Comparison of ENCODE assay signal across 16 cellular contexts in genomic region chr12:99521664-99522063, GRCh38.
DNase-seq lines count a peak whose midpoint lies in the region; ATAC-seq, FAIRE-seq and TF ChIP-seq lines count a peak whose summit lies in the region.
"Had no signal": no experiment of that assay in that cellular context is flagged by ENCODE, and none has a peak within 500 bp of the region (broad histone marks: within the 10 kb centered on the region; RNA-seq: fewer than 3 reads in every experiment).

No MANE protein-coding gene starts in this region.

- no TSS peak for BruUV-seq in HepG2 (replicated peaks; lab: Mats Ljungman, UMichigan)

- H3K4me3 ChIP-seq in right lobe of liver (no peak overlapping the region), HepG2 (replicated peaks in 1 of 3; ENCODE audit: insufficient read depth in 1 of 3, low read depth in 2 of 3, low read length in 3 of 3) (no peak overlapping the region), upper lobe of right lung (no peak overlapping the region)
- H3K4me3 ChIP-seq: BLaER1 had no signal

- H3K79me2 ChIP-seq in HepG2 (ENCODE audit: insufficient read depth, low read length), result no peaks in the 10 kb centered on the region

- TF ChIP-seq RAD21 in HepG2 (CRISPR knock-in tag; IDR thresholded peaks at IDR 0.05), result no peak

- H3K27me3 ChIP-seq in right lobe of liver, result no peaks in the 10 kb centered on the region
- no peaks in the 10 kb centered on the region for H3K27me3 ChIP-seq in HepG2 (ENCODE audit: control insufficient read depth in 1 of 2, insufficient read depth in 2 of 2, low read length in 2 of 2)
- no peaks in the 10 kb centered on the region for H3K27me3 ChIP-seq in upper lobe of right lung
- H3K27me3 ChIP-seq: BLaER1 had no signal

- H3K4me1 ChIP-seq in right lobe of liver (no peaks in the 10 kb centered on the region), HepG2 (ENCODE audit: insufficient read depth, low read length) (no peaks in the 10 kb centered on the region), upper lobe of right lung (no peaks in the 10 kb centered on the region)
- H3K4me1 ChIP-seq: BLaER1 had no signal

- peak in 3 of 4 donors; percentile 19 to 27 (median 20) for ATAC-seq in right lobe of liver
- no peak for ATAC-seq in HepG2
- peak; percentile 99 for ATAC-seq in left lobe of liver
- no peak for ATAC-seq in upper lobe of right lung
- ATAC-seq: HCT116 had no signal

- POLR2A ChIA-PET in HepG2 (lab: Yijun Ruan, JAX), result no interaction called here

- no peak for FAIRE-seq in HepG2 (lab: Jason Lieb, UNC)
- FAIRE-seq: GM19239 had no signal

- H3K4me2 ChIP-seq in HepG2 (ENCODE audit: low read depth, low read length), result no peak overlapping the region
- H3K4me2 ChIP-seq: BLaER1 had no signal

- no peaks in the 10 kb centered on the region for H4K20me1 ChIP-seq in HepG2 (ENCODE audit: insufficient read depth, low read length)
- H4K20me1 ChIP-seq: BLaER1 had no signal

- no peaks in the 10 kb centered on the region for H3K36me3 ChIP-seq in right lobe of liver
- H3K36me3 ChIP-seq in HepG2 (replicated peaks in 1 of 2; ENCODE audit: control insufficient read depth in 1 of 2, insufficient read depth in 2 of 2, low read length in 2 of 2), result no peaks in the 10 kb centered on the region
- H3K36me3 ChIP-seq in upper lobe of right lung, result no peaks in the 10 kb centered on the region

- in situ Hi-C loops in HepG2 (cut with HindIII; ENCODE audit: extremely low pct_ligation_motif_present, low pct_unique_long_range_greater_than_20kb), result no loop called here

- CTCF ChIA-PET in HepG2 (lab: Yijun Ruan, JAX; ENCODE audit: low intra/inter-chr PET ratio, low total read pairs), result no interaction called here

- H3K9me3 ChIP-seq in right lobe of liver (no peaks in the 10 kb centered on the region), HepG2 (ENCODE audit: low read length) (no peaks in the 10 kb centered on the region), upper lobe of right lung (peaks cover 3% of the 10 kb centered on the region)

- H3K9ac ChIP-seq in HepG2 (ENCODE audit: insufficient read depth, low read depth, low read length), result no peak overlapping the region
- H3K9ac ChIP-seq: BLaER1 had no signal

- intact Hi-C loops in right lobe of liver (cut with DNase I) (no loop called here), HepG2 (cut with micrococcal nuclease; ENCODE audit: unreplicated experiment) (no loop called here), upper lobe of right lung (cut with DNase I) (no loop called here)

- WGBS in right lobe of liver (ENCODE audit: insufficient coverage, low coverage, low lambda C conversion rate, missing lambda C conversion rate), result 40% methylated on average over 3 of the region's 3 CpGs
- WGBS in HepG2 (ENCODE audit: low lambda C conversion rate), result 6% methylated on average over 2 of the region's 3 CpGs

- H2AFZ ChIP-seq in HepG2 (ENCODE audit: low read length), result no peak overlapping the region

- TF ChIP-seq POLR2A in right lobe of liver (IDR thresholded peaks at IDR 0.05) (no peak), HepG2 (IDR thresholded peaks at IDR 0.05; ENCODE audit: insufficient read depth in 1 of 2, low read depth in 2 of 2, low read length in 2 of 2) (no peak)

- DNase-seq in right lobe of liver (peak in 1 of 3 donors; percentile 56), HepG2 (ENCODE audit: low spot score) (no peak), caudate nucleus (lab: John Stamatoyannopoulos, UW) (no peak), left lobe of liver (ENCODE audit: low spot score) (peak; percentile 58), CD1c-positive myeloid dendritic cell (ENCODE audit: extremely low spot score) (no peak), upper lobe of right lung (no peak)
- DNase-seq in stimulated activated naive CD4-positive, alpha-beta T cell treated with Interleukin-2 at 50 U/mL for 16 hours (lab: John Stamatoyannopoulos, UW), result no peak
- DNase-seq: 8988T; AML-193; Calu3; CD4-positive, CD25-positive, alpha-beta regulatory T cell; DND-41; GDM1 had no signal

- H3K27ac ChIP-seq in right lobe of liver (no peak overlapping the region), HepG2 (ENCODE audit: extremely low read length, insufficient read depth, low read length) (no peak overlapping the region), caudate nucleus (ENCODE audit: low read depth, low read length) (peak overlapping the region; percentile 91), upper lobe of right lung (no peak overlapping the region)
- H3K27ac ChIP-seq: BLaER1 had no signal

- no peak for TF ChIP-seq CTCF in right lobe of liver (IDR thresholded peaks at IDR 0.05)
- TF ChIP-seq CTCF in HepG2 (CRISPR knock-in tag; IDR thresholded peaks at IDR 0.05), result no peak
- TF ChIP-seq CTCF in upper lobe of right lung (IDR thresholded peaks at IDR 0.05), result no peak

- no peak for TF ChIP-seq EP300 in HepG2 (IDR thresholded peaks at IDR 0.05; ENCODE audit: low read depth in 2 of 2, low read length in 2 of 2)
- no peak for TF ChIP-seq EP300 in HepG2 (CRISPR knock-in tag; IDR thresholded peaks at IDR 0.05; ENCODE audit: borderline replicate concordance)

TF ChIP-seq in HepG2, 621 proteins besides CTCF, POLR2A, EP300 and RAD21:
- TF ChIP-seq ATF4 (CRISPR knock-in tag; IDR thresholded peaks at IDR 0.05) (no peak), KDM5B (CRISPR knock-in tag; IDR thresholded peaks at IDR 0.05; ENCODE audit: borderline replicate concordance) (no peak), TMF1 (CRISPR knock-in tag; IDR thresholded peaks at IDR 0.05; ENCODE audit: low read depth) (no peak), RXRB (CRISPR knock-in tag; IDR thresholded peaks at IDR 0.05; ENCODE audit: borderline replicate concordance) (no peak), GPN1 (CRISPR knock-in tag; IDR thresholded peaks at IDR 0.05; ENCODE audit: borderline replicate concordance) (no peak), AGO2 (optimal IDR thresholded peaks at IDR 0.05; ENCODE audit: low read depth, low read length) (no peak), SP1 (IDR thresholded peaks at IDR 0.05) (no peak), SP1 (CRISPR knock-in tag; IDR thresholded peaks at IDR 0.05) (no peak), ZNF274 (CRISPR knock-in tag; IDR thresholded peaks at IDR 0.05) (no peak), JUN (CRISPR knock-in tag; IDR thresholded peaks at IDR 0.05) (no peak)

Comparison
In these comparisons a context has a peak if more than half of its experiments do, and no peak if none do; other contexts are left out.
1. ATAC-seq: peak in right lobe of liver (3 of 4) and left lobe of liver (single experiment); none in HepG2 (single experiment) and upper lobe of right lung (single experiment).